9 cellular contexts compared by ENCODE assay signal in genomic region chr6:57190140-57190539, GRCh38. TPM values are rescaled to one million over a fixed set of nuclear protein-coding genes. Genes with fewer than 3 reads are reported as not detected.
A peak's percentile ranks its signal among the peaks of the same experiment; 100 is the strongest.
DNase-seq lines count a peak whose midpoint lies in the region; ATAC-seq and TF ChIP-seq lines count a peak whose summit lies in the region.
"Had no signal": no experiment of that assay in that cellular context is flagged by ENCODE, and none has a peak within 500 bp of the region (broad histone marks: within the 10 kb centered on the region; RNA-seq: fewer than 3 reads in every experiment).

No MANE protein-coding gene starts in this region.

- peaks cover 40% of the 10 kb centered on the region for H3K36me3 ChIP-seq in cardiac muscle cell
- H3K36me3 ChIP-seq in SK-N-SH (replicated peaks in 1 of 2; ENCODE audit: control insufficient read depth in 1 of 2, insufficient read depth in 2 of 2, low read length in 1 of 2) = peaks cover 64 to 75% of the 10 kb centered on the region in 2 experiments

- CTCF ChIA-PET in SK-N-SH (lab: Yijun Ruan, JAX) = interaction anchor here (0.8 to 2.7 kb wide), 9 partner anchors 8 to 286 kb away, joined by 3 to 12 read pairs (median 4); partner anchors contain the start of gene PRIM2

- H3K27ac ChIP-seq in cardiac muscle cell (peak overlapping the region; percentile 18), SK-N-SH (ENCODE audit: low read depth in 2 of 2, low read length in 1 of 2) (peak overlapping the region in 1 of 2 experiments; percentile 22; a peak in 1 of 4 replicates)

- WGBS in SK-N-SH (ENCODE audit: low lambda C conversion rate) = 83% methylated on average over 2 of the region's 2 CpGs

- no peaks in the 10 kb centered on the region for H3K4me1 Mint-ChIP-seq in type B pancreatic cell (ENCODE audit: unreplicated experiment)

- no peak for ATAC-seq in Right ventricle myocardium inferior
- ATAC-seq in GM21786 (IDR thresholded peaks at IDR 0.05; ENCODE audit: unreplicated experiment) = no peak
- ATAC-seq in HG02885 (IDR thresholded peaks at IDR 0.05; ENCODE audit: poor library complexity, unreplicated experiment) = no peak
- no peak for ATAC-seq in HG03565 (IDR thresholded peaks at IDR 0.05; ENCODE audit: unreplicated experiment)

- intact Hi-C loops in Right ventricle myocardium inferior (cut with DNase I) = no loop called here

- H3K4me3 ChIP-seq in cardiac muscle cell (no peak overlapping the region), SK-N-SH (ENCODE audit: low read depth in 2 of 2, low read length in 1 of 2) (no peak overlapping the region), fibroblast of villous mesenchyme (ENCODE audit: low read depth, low read length) (no peak overlapping the region)

- no peaks in the 10 kb centered on the region for H3K9me3 ChIP-seq in cardiac muscle cell (ENCODE audit: low read depth)
- H3K9me3 ChIP-seq in SK-N-SH = no peaks in the 10 kb centered on the region

- peak; percentile 56 for TF ChIP-seq RAD21 in SK-N-SH (IDR thresholded peaks at IDR 0.05; ENCODE audit: low read length)

- no peak overlapping the region for H3K27ac Mint-ChIP-seq in type B pancreatic cell

- H3K4me1 ChIP-seq in cardiac muscle cell (ENCODE audit: low read depth) = no peaks in the 10 kb centered on the region
- no peaks in the 10 kb centered on the region; a peak in 1 of 4 replicates for H3K4me1 ChIP-seq in SK-N-SH (ENCODE audit: control insufficient read depth in 1 of 2, insufficient read depth in 2 of 2, low read depth in 1 of 2, low read length in 1 of 2)

- H4K20me1 ChIP-seq in SK-N-SH (ENCODE audit: insufficient read depth) = no peaks in the 10 kb centered on the region

- H3K79me2 ChIP-seq in SK-N-SH (ENCODE audit: insufficient read depth) = peaks cover 33% of the 10 kb centered on the region

- no peaks in the 10 kb centered on the region for H3K27me3 Mint-ChIP-seq in type B pancreatic cell

- POLR2A ChIA-PET in SK-N-SH (lab: Yijun Ruan, JAX) = no interaction called here

- TF ChIP-seq CTCF in cardiac muscle cell (IDR thresholded peaks at IDR 0.05; ENCODE audit: low read depth, low read length) (peak; percentile 58), SK-N-SH (IDR thresholded peaks at IDR 0.05) (peak; percentile 69), fibroblast of villous mesenchyme (IDR thresholded peaks at IDR 0.05; ENCODE audit: insufficient read depth, low read depth, low read length) (peak; percentile 52), type B pancreatic cell (conservative IDR thresholded peaks at IDR 0.05) (peak; percentile 49)

- no peak for TF ChIP-seq EP300 in SK-N-SH (IDR thresholded peaks at IDR 0.05; ENCODE audit: borderline replicate concordance in 1 of 2, low read depth in 1 of 2, low read length in 1 of 2)

- no peak overlapping the region for H3K4me2 ChIP-seq in SK-N-SH

- DNase-seq in cardiac muscle cell (ENCODE audit: low read depth in 1 of 2, low spot score in 1 of 2) (peak in 1 of 2 donors; percentile 75), Right ventricle myocardium inferior (ENCODE audit: missing footprints) (no peak), SK-N-SH (no peak), fibroblast of villous mesenchyme (ENCODE audit: low read depth) (peak; percentile 70), type B pancreatic cell (ENCODE audit: extremely low spot score, unreplicated experiment) (no peak)
- DNase-seq: NCI-H2081 had no signal

- H3K9me3 Mint-ChIP-seq in type B pancreatic cell = no peaks in the 10 kb centered on the region

- H3K9ac ChIP-seq in SK-N-SH = no peak overlapping the region

- H3K27me3 ChIP-seq in cardiac muscle cell = no peaks in the 10 kb centered on the region
- H3K27me3 ChIP-seq in SK-N-SH (ENCODE audit: insufficient read depth) = no peaks in the 10 kb centered on the region

- peaks cover 17% of the 10 kb centered on the region for H3K36me3 Mint-ChIP-seq in type B pancreatic cell

- H3F3A ChIP-seq in SK-N-SH (replicated peaks; ENCODE audit: insufficient read depth) = peaks cover 24% of the 10 kb centered on the region

- no peak overlapping the region for H2AFZ ChIP-seq in SK-N-SH (ENCODE audit: low read depth)

- no peaks in the 10 kb centered on the region for H3K9me2 ChIP-seq in SK-N-SH

- H3K4me3 Mint-ChIP-seq in type B pancreatic cell = no peak overlapping the region

TF ChIP-seq in SK-N-SH, 30 proteins besides CTCF, POLR2A, EP300 and RAD21:
- peak; percentile 57 for TF ChIP-seq SMC3 (IDR thresholded peaks at IDR 0.05; ENCODE audit: low read depth, low read length)
- TF ChIP-seq RCOR1 (IDR thresholded peaks at IDR 0.05; ENCODE audit: low read length) = no peak
- TF ChIP-seq, protein P1, sequence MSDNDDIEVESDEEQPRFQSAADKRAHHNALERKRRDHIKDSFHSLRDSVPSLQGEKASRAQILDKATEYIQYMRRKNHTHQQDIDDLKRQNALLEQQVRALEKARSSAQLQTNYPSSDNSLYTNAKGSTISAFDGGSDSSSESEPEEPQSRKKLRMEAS (IDR thresholded peaks at IDR 0.05; ENCODE audit: low read depth) = no peak
- no peak for TF ChIP-seq CHD2 (IDR thresholded peaks at IDR 0.05; ENCODE audit: low read length, partially characterized antibody)

RNA-seq across cellular contexts. Expression of gene BAG2, which starts 18.0 kb away (rescaled TPM):
- 6.6 and 7.1 TPM in 2 replicates for total RNA-seq in cardiac muscle cell
- polyA plus RNA-seq in cardiac muscle cell = 8.7 and 10.4 TPM in 2 replicates
- total RNA-seq in Right ventricle myocardium inferior = 15.4 TPM
- 5.3 and 7.7 TPM in 2 replicates for polyA plus RNA-seq in SK-N-SH (2012; rRNA removed)
- 9.7 and 11.3 TPM in 2 replicates for polyA plus RNA-seq in SK-N-SH (2012; cell fraction: cytosol; rRNA removed)
- 2.6 and 4.6 TPM in 2 replicates for polyA plus RNA-seq in SK-N-SH (2012; cell fraction: nucleus; rRNA removed)
- 17.7 and 32.8 TPM in 2 replicates for total RNA-seq in fibroblast of villous mesenchyme
- 1.5 and 3.8 TPM in 2 replicates for total RNA-seq in type B pancreatic cell (ENCODE audit: low replicate concordance)

RNA-seq across cellular contexts. Expression of gene RAB23, which starts 32.0 kb away (rescaled TPM):
- total RNA-seq in cardiac muscle cell (9.1 and 11.9 TPM in 2 replicates), Right ventricle myocardium inferior (12.0 TPM), fibroblast of villous mesenchyme (58.7 and 63.5 TPM in 2 replicates), type B pancreatic cell (ENCODE audit: low replicate concordance) (9.4 and 17.4 TPM in 2 replicates)
- polyA plus RNA-seq in cardiac muscle cell (14.7 and 21.3 TPM in 2 replicates), SK-N-SH (2012; rRNA removed) (6.6 and 11.3 TPM in 2 replicates)
- polyA plus RNA-seq in SK-N-SH (2012; cell fraction: cytosol; rRNA removed) = 14.7 and 19.5 TPM in 2 replicates
- 4.3 and 8.9 TPM in 2 replicates for polyA plus RNA-seq in SK-N-SH (2012; cell fraction: nucleus; rRNA removed)
